ENCODE assay signal across 9 cellular contexts in genomic region chr1:148353461-148354283, GRCh38.
DNase-seq lines count a peak whose midpoint lies in the region; ATAC-seq and TF ChIP-seq lines count a peak whose summit lies in the region.
"Had no signal": no experiment of that assay in that cellular context is flagged by ENCODE, and none has a peak within 500 bp of the region (broad histone marks: within the 10 kb centered on the region; RNA-seq: fewer than 3 reads in every experiment).

No MANE protein-coding gene starts in this region.

- H3K9me2 ChIP-seq in hepatocyte (replicated peaks; ENCODE audit: insufficient read depth), result no peaks in the 10 kb centered on the region

- H4K20me1 ChIP-seq in hepatocyte (ENCODE audit: insufficient read depth, poor library complexity, severe bottlenecking), result no peaks in the 10 kb centered on the region

- H3K27ac ChIP-seq in hepatocyte (no peak overlapping the region), aorta (ENCODE audit: low read depth in 1 of 2, low read length in 2 of 2) (no peak overlapping the region)

- no peak overlapping the region for H3K27ac Mint-ChIP-seq in activated CD8-positive, alpha-beta T cell treated with anti-CD3 and anti-CD28 coated beads for 36 hours

- 28% methylated on average over 27 of the region's 31 CpGs for WGBS in hepatocyte (ENCODE audit: low lambda C conversion rate, missing lambda C conversion rate)
- 53 to 55% methylated on average over 31 of the region's 31 CpGs for WGBS in aorta, 2 donors

- H3K27me3 Mint-ChIP-seq in activated CD8-positive, alpha-beta T cell treated with anti-CD3 and anti-CD28 coated beads for 36 hours, result peaks cover 37% of the 10 kb centered on the region

- intact Hi-C loops in activated CD8-positive, alpha-beta T cell treated with anti-CD3 and anti-CD28 coated beads for 36 hours (cut with micrococcal nuclease), result no loop called here
- intact Hi-C loops in aorta (cut with DNase I), result no loop called here

- no peak overlapping the region for H3K4me3 ChIP-seq in hepatocyte
- no peak overlapping the region for H3K4me3 ChIP-seq in aorta (ENCODE audit: low read length in 2 of 2)

- H3K36me3 ChIP-seq in hepatocyte (replicated peaks; ENCODE audit: insufficient read depth, low read depth) (no peaks in the 10 kb centered on the region), aorta (ENCODE audit: control insufficient read depth in 1 of 2, insufficient read depth in 2 of 2, low read length in 1 of 2) (no peaks in the 10 kb centered on the region)

- CTCF ChIA-PET in activated CD8-positive, alpha-beta T cell treated with anti-CD3 and anti-CD28 coated beads for 36 hours (lab: Charles Lee), result interaction anchor here (0.7 to 2.1 kb wide), 4 partner anchors 8 to 19 kb away, joined by 3 to 8 read pairs (median 5); no protein-coding TSS in a partner anchor

- H3K4me1 ChIP-seq in hepatocyte (ENCODE audit: insufficient read depth) (peaks cover 6% of the 10 kb centered on the region), aorta (ENCODE audit: control insufficient read depth in 1 of 2, insufficient read depth in 2 of 2, low read length in 2 of 2) (no peaks in the 10 kb centered on the region)

- POLR2A ChIA-PET in activated CD8-positive, alpha-beta T cell treated with anti-CD3 and anti-CD28 coated beads for 36 hours (lab: Charles Lee), result interaction anchor here (0.9 to 3.4 kb wide), 5 partner anchors 8 to 35 kb away, joined by 3 to 23 read pairs (median 3); no protein-coding TSS in a partner anchor

- H3K4me3 Mint-ChIP-seq in activated CD8-positive, alpha-beta T cell treated with anti-CD3 and anti-CD28 coated beads for 36 hours, result no peak overlapping the region

- peak; percentile 83 for ATAC-seq in activated CD8-positive, alpha-beta T cell treated with anti-CD3 and anti-CD28 coated beads for 36 hours
- ATAC-seq in aorta (ENCODE audit: low FRiP score) (peak; percentile 33), HG02981 (IDR thresholded peaks at IDR 0.05; ENCODE audit: unreplicated experiment) (no peak), GM19328 (IDR thresholded peaks at IDR 0.05; ENCODE audit: unreplicated experiment) (no peak)

- H3K79me2 ChIP-seq in hepatocyte, result no peaks in the 10 kb centered on the region

- peak overlapping the region; percentile 67 for H3K4me2 ChIP-seq in hepatocyte

- peaks cover 7% of the 10 kb centered on the region for H3K4me1 Mint-ChIP-seq in activated CD8-positive, alpha-beta T cell treated with anti-CD3 and anti-CD28 coated beads for 36 hours (ENCODE audit: low read depth)
- H3K4me1 Mint-ChIP-seq: brain had no signal

- H3K27me3 ChIP-seq in hepatocyte (peaks cover 85% of the 10 kb centered on the region), aorta (ENCODE audit: control insufficient read depth in 1 of 2, insufficient read depth in 2 of 2, low read length in 1 of 2) (no peaks in the 10 kb centered on the region)

- peak; percentile 50 for DNase-seq in stimulated activated CD4-positive, alpha-beta T cell treated with anti-CD3 and anti-CD28 coated beads, Interleukin-1b, Interleukin-23, amount 100 ng/mL, for 48 hours
- DNase-seq in stimulated activated CD4-positive, alpha-beta T cell treated with anti-CD3 and anti-CD28 coated beads, Interleukin-4, amount 100 ng/mL, for 4 hours, result no peak
- peak; percentile 51 for DNase-seq in activated CD8-positive, alpha-beta T cell treated with anti-CD3 and anti-CD28 coated beads for 36 hours
- peak; percentile 26 for DNase-seq in hepatocyte (ENCODE audit: low spot score)
- no peak for DNase-seq in aorta
- DNase-seq in HK-2 (ENCODE audit: unreplicated experiment), result no peak

- no peak for TF ChIP-seq CTCF in activated CD8-positive, alpha-beta T cell treated with anti-CD3 and anti-CD28 coated beads for 36 hours (IDR thresholded peaks at IDR 0.05)
- no peak for TF ChIP-seq CTCF in hepatocyte (IDR thresholded peaks at IDR 0.05; ENCODE audit: poor library complexity)

- no peaks in the 10 kb centered on the region for H3K9me3 Mint-ChIP-seq in activated CD8-positive, alpha-beta T cell treated with anti-CD3 and anti-CD28 coated beads for 36 hours

- peak overlapping the region; percentile 23 for H2AFZ ChIP-seq in hepatocyte

- H3K9me3 ChIP-seq in hepatocyte (ENCODE audit: low read depth) (no peaks in the 10 kb centered on the region), aorta (ENCODE audit: control insufficient read depth, low read length) (no peaks in the 10 kb centered on the region)

- H3K36me3 Mint-ChIP-seq in activated CD8-positive, alpha-beta T cell treated with anti-CD3 and anti-CD28 coated beads for 36 hours (ENCODE audit: low read depth), result no peaks in the 10 kb centered on the region
- H3K36me3 Mint-ChIP-seq: brain had no signal

Comparison
In these comparisons a context has a peak if more than half of its experiments do, and no peak if none do; other contexts are left out.
1. DNase-seq: peak in stimulated activated CD4-positive, alpha-beta T cell treated with anti-CD3 and anti-CD28 coated beads, Interleukin-1b, Interleukin-23, amount 100 ng/mL, for 48 hours (single experiment), activated CD8-positive, alpha-beta T cell treated with anti-CD3 and anti-CD28 coated beads for 36 hours (single experiment) and hepatocyte (single experiment); none in stimulated activated CD4-positive, alpha-beta T cell treated with anti-CD3 and anti-CD28 coated beads, Interleukin-4, amount 100 ng/mL, for 4 hours (0 of 2), aorta (0 of 2) and HK-2 (single experiment).
2. ATAC-seq: peak in activated CD8-positive, alpha-beta T cell treated with anti-CD3 and anti-CD28 coated beads for 36 hours (single experiment) and aorta (single experiment); none in HG02981 (single experiment) and GM19328 (single experiment).